1 cellular context compared by ENCODE assay signal in the genomic region with DNA sequence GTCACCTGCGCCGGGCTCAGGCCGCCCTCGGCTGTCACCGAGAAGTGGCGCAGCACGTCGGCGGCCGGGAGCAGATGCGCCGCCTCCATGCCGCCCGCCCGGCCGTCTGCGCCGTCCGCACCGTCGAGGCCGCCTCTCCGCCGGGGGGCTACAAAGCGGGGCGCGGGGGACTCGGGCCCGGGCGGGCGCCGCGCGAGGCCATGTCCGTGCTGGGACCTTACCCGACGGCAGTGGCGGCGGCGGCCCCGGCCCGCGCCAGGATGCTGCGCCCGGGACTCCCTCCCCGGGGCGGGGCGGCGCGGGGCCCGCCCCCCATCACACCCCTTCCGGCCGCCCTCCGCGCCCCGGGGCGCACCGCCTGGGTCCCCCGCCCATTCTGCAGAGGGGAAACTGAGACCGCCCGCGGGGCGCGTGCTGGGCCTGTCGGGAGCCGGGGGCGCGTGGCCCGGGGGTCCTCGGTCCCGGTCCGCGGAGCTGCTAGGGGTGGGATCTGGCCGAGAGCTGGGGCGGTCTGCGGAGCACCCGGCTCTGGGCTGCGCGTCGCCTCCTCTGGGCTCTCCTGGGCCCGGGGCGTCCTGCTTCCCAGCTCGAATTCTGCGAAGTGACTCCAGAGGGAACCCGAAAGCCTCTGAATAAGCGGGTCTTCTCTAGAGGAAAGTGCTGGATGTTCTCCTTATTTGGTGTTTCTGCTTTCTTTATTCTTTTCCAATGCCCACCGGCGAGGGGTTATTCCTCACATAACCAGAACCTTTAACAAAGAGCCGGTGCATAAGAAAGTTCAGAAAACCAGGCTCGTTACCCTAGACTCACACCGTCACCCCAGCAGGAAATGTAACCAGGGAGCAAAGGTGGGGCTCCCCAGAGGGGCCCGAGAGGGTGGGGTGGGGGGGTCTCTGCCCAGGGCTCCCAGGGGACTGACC.
TF ChIP-seq lines count a peak whose summit lies in the region.

Gene ATP2A3 (minus strand): TSS at position 235 of the 920 bp plus-strand sequence. CDS start 146 bp downstream, at position 89.

TF ChIP-seq in GM12878, 131 proteins besides CTCF, POLR2A, EP300 and RAD21 (continued from another document):
- peak; percentile 76 for TF ChIP-seq NKRF (conservative IDR thresholded peaks at IDR 0.05)
- TF ChIP-seq CREM (IDR thresholded peaks at IDR 0.05; ENCODE audit: low read depth) = no peak
- peak; percentile 26; the same call in 1 of the 2 replicates for TF ChIP-seq RB1 (IDR thresholded peaks at IDR 0.05; ENCODE audit: borderline replicate concordance)
- TF ChIP-seq POLR2AphosphoS2 (IDR thresholded peaks at IDR 0.05; ENCODE audit: low read depth, low read length) = 0 out of 2 replicates have a peak, but pooled peaks have one; percentile 45
- TF ChIP-seq MTA2 (IDR thresholded peaks at IDR 0.05; ENCODE audit: low read depth) = no peak
- TF ChIP-seq DPF2 (IDR thresholded peaks at IDR 0.05) = peak; percentile 64
- TF ChIP-seq CREB1 (IDR thresholded peaks at IDR 0.05; ENCODE audit: low read depth) = no peak
- TF ChIP-seq BHLHE40 (IDR thresholded peaks at IDR 0.05; ENCODE audit: borderline replicate concordance in 1 of 2, low read depth in 2 of 2, low read length in 1 of 2) = peak in 1 of 2 experiments; percentile 69; a peak in 2 of 4 replicates
- peak; percentile 54; the same call in 1 of the 2 replicates for TF ChIP-seq NR2F1 (conservative IDR thresholded peaks at IDR 0.05)
- peak; percentile 59; the same call in 1 of the 2 replicates for TF ChIP-seq TAF1 (IDR thresholded peaks at IDR 0.05; ENCODE audit: borderline replicate concordance, low read depth, low read length)
- TF ChIP-seq, protein P1, sequence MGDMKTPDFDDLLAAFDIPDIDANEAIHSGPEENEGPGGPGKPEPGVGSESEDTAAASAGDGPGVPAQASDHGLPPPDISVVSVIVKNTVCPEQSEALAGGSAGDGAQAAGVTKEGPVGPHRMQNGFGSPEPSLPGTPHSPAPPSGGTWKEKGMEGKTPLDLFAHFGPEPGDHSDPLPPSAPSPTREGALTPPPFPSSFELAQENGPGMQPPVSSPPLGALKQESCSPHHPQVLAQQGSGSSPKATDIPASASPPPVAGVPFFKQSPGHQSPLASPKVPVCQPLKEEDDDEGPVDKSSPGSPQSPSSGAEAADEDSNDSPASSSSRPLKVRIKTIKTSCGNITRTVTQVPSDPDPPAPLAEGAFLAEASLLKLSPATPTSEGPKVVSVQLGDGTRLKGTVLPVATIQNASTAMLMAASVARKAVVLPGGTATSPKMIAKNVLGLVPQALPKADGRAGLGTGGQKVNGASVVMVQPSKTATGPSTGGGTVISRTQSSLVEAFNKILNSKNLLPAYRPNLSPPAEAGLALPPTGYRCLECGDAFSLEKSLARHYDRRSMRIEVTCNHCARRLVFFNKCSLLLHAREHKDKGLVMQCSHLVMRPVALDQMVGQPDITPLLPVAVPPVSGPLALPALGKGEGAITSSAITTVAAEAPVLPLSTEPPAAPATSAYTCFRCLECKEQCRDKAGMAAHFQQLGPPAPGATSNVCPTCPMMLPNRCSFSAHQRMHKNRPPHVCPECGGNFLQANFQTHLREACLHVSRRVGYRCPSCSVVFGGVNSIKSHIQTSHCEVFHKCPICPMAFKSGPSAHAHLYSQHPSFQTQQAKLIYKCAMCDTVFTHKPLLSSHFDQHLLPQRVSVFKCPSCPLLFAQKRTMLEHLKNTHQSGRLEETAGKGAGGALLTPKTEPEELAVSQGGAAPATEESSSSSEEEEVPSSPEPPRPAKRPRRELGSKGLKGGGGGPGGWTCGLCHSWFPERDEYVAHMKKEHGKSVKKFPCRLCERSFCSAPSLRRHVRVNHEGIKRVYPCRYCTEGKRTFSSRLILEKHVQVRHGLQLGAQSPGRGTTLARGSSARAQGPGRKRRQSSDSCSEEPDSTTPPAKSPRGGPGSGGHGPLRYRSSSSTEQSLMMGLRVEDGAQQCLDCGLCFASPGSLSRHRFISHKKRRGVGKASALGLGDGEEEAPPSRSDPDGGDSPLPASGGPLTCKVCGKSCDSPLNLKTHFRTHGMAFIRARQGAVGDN (IDR thresholded peaks at IDR 0.05) = peak; percentile 36; the same call in 1 of the 2 replicates
- TF ChIP-seq NR2C1 (IDR thresholded peaks at IDR 0.05) = peak; percentile 24; the same call in 1 of the 2 replicates
- peak; percentile 71; the same call in 1 of the 2 replicates for TF ChIP-seq SMARCA5 (IDR thresholded peaks at IDR 0.05)
- no peak for TF ChIP-seq TCF7 (IDR thresholded peaks at IDR 0.05; ENCODE audit: borderline replicate concordance)
- 0 out of 4 replicates have a peak, but pooled peaks of 1 of the 2 experiments have one; percentile 7 for TF ChIP-seq IKZF2 (IDR thresholded peaks at IDR 0.05)
- 0 out of 4 replicates have a peak, but pooled peaks of 1 of the 2 experiments have one; percentile 32 for TF ChIP-seq ETV6 (conservative IDR thresholded peaks at IDR 0.05 in 1 of 2, IDR thresholded peaks at IDR 0.05 in 1 of 2; ENCODE audit: borderline replicate concordance in 1 of 2, low read depth in 1 of 2)
- TF ChIP-seq SP1 (IDR thresholded peaks at IDR 0.05; ENCODE audit: low read depth, low read length) = peak; percentile 36
- TF ChIP-seq LARP7 (IDR thresholded peaks at IDR 0.05) = peak; percentile 92
- TF ChIP-seq FOXK2 (IDR thresholded peaks at IDR 0.05) = no peak
- peak in 1 of 2 experiments; percentile 2; a peak in 1 of 3 replicates for TF ChIP-seq EGR1 (IDR thresholded peaks at IDR 0.05; ENCODE audit: borderline replicate concordance in 1 of 2, low read depth in 2 of 2, low read length in 2 of 2)
- TF ChIP-seq BACH1 (IDR thresholded peaks at IDR 0.05; ENCODE audit: borderline replicate concordance) = peak; percentile 88
- peak; percentile 89 for TF ChIP-seq ZNF217 (IDR thresholded peaks at IDR 0.05)
- peak; percentile 34; the same call in 1 of the 2 replicates for TF ChIP-seq POLR2AphosphoS5 (IDR thresholded peaks at IDR 0.05; ENCODE audit: low read length)
